Comparison of ENCODE assay signal across 23 cellular contexts in genomic region chr20:25339608-25340007, GRCh38. TPM values are rescaled to one million over a fixed set of nuclear protein-coding genes. Genes with fewer than 3 reads are reported as not detected.
DNase-seq lines count a peak whose midpoint lies in the region; ATAC-seq, FAIRE-seq and TF ChIP-seq lines count a peak whose summit lies in the region.
"Had no signal": no experiment of that assay in that cellular context is flagged by ENCODE, and none has a peak within 500 bp of the region (broad histone marks: within the 10 kb centered on the region; RNA-seq: fewer than 3 reads in every experiment).

No MANE protein-coding gene starts in this region.

- no peaks in the 10 kb centered on the region for H3K36me3 ChIP-seq in body of pancreas (replicated peaks in 1 of 2; ENCODE audit: insufficient read depth in 1 of 2, low read depth in 2 of 2)
- no peaks in the 10 kb centered on the region for H3K36me3 ChIP-seq in mesendoderm (ENCODE audit: control insufficient read depth, insufficient read depth, low read length)
- H3K36me3 ChIP-seq in thyroid gland = no peaks in the 10 kb centered on the region
- H3K36me3 ChIP-seq: ovary, vagina had no signal

- no peak overlapping the region for H3K18ac ChIP-seq in mesendoderm (ENCODE audit: low read length)

- WGBS in body of pancreas, 2 donors = 12 to 31% methylated on average over 10 to 12 of the region's 12 CpGs
- no CpG with 5 or more reads among the region's 12 CpGs for WGBS in mesendoderm (ENCODE audit: extremely low coverage, insufficient coverage, low lambda C conversion rate)
- WGBS in thyroid gland, 2 donors = 43 to 45% methylated on average over 12 of the region's 12 CpGs

- peak; percentile 6 to 51 (median 39) for TF ChIP-seq POLR2A in body of pancreas (IDR thresholded peaks at IDR 0.05)
- TF ChIP-seq POLR2A in thyroid gland (IDR thresholded peaks at IDR 0.05) = no peak

- ATAC-seq in body of pancreas = peak; percentile 85
- ATAC-seq: activated T-cell treated with anti-CD3 and anti-CD28 coated beads, Interleukin-2, amount 50 U/mL, for 72 hours; sciatic nerve had no signal

- H3K27me3 ChIP-seq in body of pancreas (no peaks in the 10 kb centered on the region), mesendoderm (ENCODE audit: insufficient read depth, low read length, poor library complexity) (no peaks in the 10 kb centered on the region), thyroid gland (no peaks in the 10 kb centered on the region)
- H3K27me3 ChIP-seq: dorsolateral prefrontal cortex, ovary, vagina had no signal

- FAIRE-seq in frontal cortex (lab: Jason Lieb, UNC) = no peak

- no peak overlapping the region for H2BK15ac ChIP-seq in mesendoderm (replicated peaks; ENCODE audit: low read depth)

- intact Hi-C loops in body of pancreas (cut with DNase I) (no loop called here), thyroid gland (cut with DNase I) (no loop called here)

- no peak overlapping the region for H4K8ac ChIP-seq in mesendoderm (ENCODE audit: low read depth, low read length)

- H3K4me1 ChIP-seq in body of pancreas = peaks cover 68% of the 10 kb centered on the region
- peaks cover 2% of the 10 kb centered on the region for H3K4me1 ChIP-seq in mesendoderm (ENCODE audit: control insufficient read depth, low read depth, low read length)
- H3K4me1 ChIP-seq in thyroid gland = peaks cover 29 to 32% of the 10 kb centered on the region in 2 donors

- no peak overlapping the region for H4K5ac ChIP-seq in mesendoderm (ENCODE audit: low read length)

- H3K4me3 ChIP-seq in body of pancreas (no peak overlapping the region), mesendoderm (ENCODE audit: low read length) (no peak overlapping the region), thyroid gland (replicated peaks in 1 of 3) (no peak overlapping the region)
- H3K4me3 ChIP-seq: dorsolateral prefrontal cortex, ovary, vagina had no signal

- H3K27ac ChIP-seq in body of pancreas (peak overlapping the region; percentile 75 to 89 (median 82)), mesendoderm (ENCODE audit: low read depth, low read length) (no peak overlapping the region), thyroid gland (peak overlapping the region; percentile 36 to 68 (median 63))
- H3K27ac ChIP-seq: dorsolateral prefrontal cortex, epithelial cell of prostate, ovary, vagina had no signal

- H2BK5ac ChIP-seq in mesendoderm (ENCODE audit: low read length) = no peak overlapping the region

- peak; percentile 78 for DNase-seq in DMS53 treated with DMSO at 0.1 percent for 48 hours (lab: John Stamatoyannopoulos, UW; ENCODE audit: unreplicated experiment)
- peak; percentile 71 to 87 (median 84) for DNase-seq in body of pancreas
- DNase-seq in mesendoderm = no peak
- peak; percentile 81 to 84 for DNase-seq in thyroid gland
- no peak for DNase-seq in frontal cortex (ENCODE audit: low spot score in 2 of 2)
- no peak for DNase-seq in anterior cingulate cortex (lab: John Stamatoyannopoulos, UW)
- DNase-seq in NCI-H1694 (lab: John Stamatoyannopoulos, UW) = no peak
- DNase-seq: activated CD4-positive, CD25-positive, alpha-beta regulatory T cell treated with anti-CD3 and anti-CD28 coated beads, Interleukin-2, amount 50 U/mL, for 72 hours; activated CD8-positive, alpha-beta memory T cell treated with anti-CD3 and anti-CD28 coated beads for 24 hours; activated naive CD4-positive, alpha-beta T cell treated with anti-CD3 and anti-CD28 coated beads for 36 hours; activated T-cell treated with anti-CD3 and anti-CD28 coated beads, Interleukin-2, amount 50 U/mL, for 72 hours; amygdala; CD4-positive, alpha-beta memory T cell; dorsolateral prefrontal cortex; HCEC 1CT; KBM-7; MM.1S; NCI-H1436; NCI-H748 treated with DMSO at 0.1 percent for 48 hours; ovary had no signal

- peak in 2 of 7 experiments; percentile 20 to 23 for TF ChIP-seq CTCF in body of pancreas (IDR thresholded peaks at IDR 0.05)
- no peak for TF ChIP-seq CTCF in thyroid gland (IDR thresholded peaks at IDR 0.05)

- no peak overlapping the region for H3K4me2 ChIP-seq in mesendoderm (ENCODE audit: low read length)

- H3K4ac ChIP-seq in mesendoderm (ENCODE audit: low read depth, low read length) = no peak overlapping the region

- H3K9me3 ChIP-seq in body of pancreas (no peaks in the 10 kb centered on the region), thyroid gland (no peaks in the 10 kb centered on the region)
- H3K9me3 ChIP-seq: ovary, vagina had no signal

- peaks cover 10% of the 10 kb centered on the region for H3K79me2 ChIP-seq in mesendoderm (ENCODE audit: control insufficient read depth, insufficient read depth, low read length)

- H2AK5ac ChIP-seq in mesendoderm (ENCODE audit: low read length) = no peak overlapping the region

- H3K56ac ChIP-seq in mesendoderm (ENCODE audit: low read length) = peak overlapping the region; percentile 42

- H3K79me1 ChIP-seq in mesendoderm (ENCODE audit: low read length) = peaks cover 17% of the 10 kb centered on the region

- H3K23ac ChIP-seq in mesendoderm (ENCODE audit: low read length) = no peak overlapping the region

- no peak overlapping the region for H3K9ac ChIP-seq in mesendoderm (ENCODE audit: low read length)

- H2BK120ac ChIP-seq in mesendoderm (ENCODE audit: low read depth, low read length) = no peak overlapping the region

RNA-seq across cellular contexts. Expression of gene ABHD12, which starts 51.0 kb away (rescaled TPM):
- 100 to 1,000 TPM in 1 of 2 donors, 10 to 100 TPM in 1; 74.7 to 106 TPM for total RNA-seq in body of pancreas
- polyA plus RNA-seq in mesendoderm (2013, experiment 1 of 2) = 26.3 TPM
- 28.3 TPM for polyA plus RNA-seq in mesendoderm (2013, experiment 2 of 2)
- total RNA-seq in thyroid gland = 100 to 1,000 TPM; 103 to 212 (median 179) TPM
- total RNA-seq in frontal cortex = 42.8 TPM

Comparison
In these comparisons a context has a peak if more than half of its experiments do, and no peak if none do; other contexts are left out.
1. DNase-seq: peak in DMS53 treated with DMSO at 0.1 percent for 48 hours (single experiment), body of pancreas (4 of 4) and thyroid gland (2 of 2); none in mesendoderm (single experiment), frontal cortex (0 of 2), anterior cingulate cortex (0 of 58) and NCI-H1694 (single experiment).
2. POLR2A ChIP-seq: peak in body of pancreas (3 of 3); none in thyroid gland (0 of 2).